Comparison of ENCODE assay signal across 31 cellular contexts in the genomic region with DNA sequence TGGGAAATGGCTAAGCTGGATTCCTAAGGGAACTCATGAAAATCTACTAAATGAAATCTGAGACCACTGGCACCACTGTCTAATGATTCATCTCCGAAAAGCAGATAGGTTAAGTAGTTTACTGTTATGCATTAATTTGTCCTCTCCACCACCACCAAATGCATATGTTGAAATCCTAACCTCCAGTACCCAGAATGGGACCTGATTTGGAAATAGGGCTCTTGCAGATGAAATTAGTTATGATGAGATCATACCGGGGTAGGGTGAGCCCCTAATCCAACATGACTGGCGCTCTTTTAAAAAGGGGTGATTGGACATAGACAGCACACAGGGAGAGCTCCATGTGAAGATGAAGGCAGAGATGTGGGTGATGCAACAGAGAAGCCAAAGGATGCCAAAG.
"Had no signal": no experiment of that assay in that cellular context is flagged by ENCODE, and none has a peak within 500 bp of the region (broad histone marks: within the 10 kb centered on the region; RNA-seq: fewer than 3 reads in every experiment).

No MANE protein-coding gene starts in this region.

- H3K36me3 ChIP-seq: esophagus muscularis mucosa, pancreas, prostate gland, sigmoid colon, tibial nerve had no signal

- H3K27ac ChIP-seq: esophagus muscularis mucosa, pancreas, prostate gland, sigmoid colon, tibial nerve had no signal

- H3K36me3 Mint-ChIP-seq: activated CD4-positive, alpha-beta memory T cell treated with anti-CD3 and anti-CD28 coated beads for 36 hours; activated naive CD8-positive, alpha-beta T cell treated with anti-CD3 and anti-CD28 coated beads, Interleukin-2, amount 10 ng/mL, durations not matched to agents 7 days and 5 days; immature natural killer cell; naive thymus-derived CD8-positive, alpha-beta T cell had no signal

- H3K27ac Mint-ChIP-seq: activated CD4-positive, alpha-beta memory T cell treated with anti-CD3 and anti-CD28 coated beads for 36 hours; activated CD4-positive, alpha-beta T cell treated with anti-CD3 and anti-CD28 coated beads, Interleukin-2, amount 10 ng/mL, durations not matched to agents 24 days and 14 days; activated naive CD4-positive, alpha-beta T cell treated with anti-CD3 and anti-CD28 coated beads for 36 hours; activated naive CD8-positive, alpha-beta T cell treated with anti-CD3 and anti-CD28 coated beads, Interleukin-2, amount 10 ng/mL, durations not matched to agents 7 days and 5 days; activated T-helper 1 cell treated with anti-CD3 and anti-CD28 coated beads, Interleukin-12 subunit alpha, Interleukin-12 subunit beta, Interleukin-2, Interleukin-4 antibody, amounts not matched to agents 30 ng/mL and 10 ng/mL and 1 ng/mL, durations not matched to agents 14 hours and 24 hours and 36 hours; dendritic cell treated with granulocyte-macrophage colony-stimulating factor and Interleukin-4, amounts not matched to agents 40 ng/mL and 50 ng/mL, for 4 days; endodermal cell; immature natural killer cell; naive thymus-derived CD8-positive, alpha-beta T cell; T-helper 17 cell had no signal

- DNase-seq: activated CD4-positive, alpha-beta memory T cell treated with anti-CD3 and anti-CD28 coated beads for 36 hours; activated CD4-positive, alpha-beta T cell treated with anti-CD3 and anti-CD28 coated beads, Interleukin-2, amount 10 ng/mL, durations not matched to agents 24 days and 14 days; activated CD4-positive, CD25-positive, alpha-beta regulatory T cell treated with anti-CD3 and anti-CD28 coated beads, Interleukin-2, amount 50 U/mL, for 72 hours; activated CD8-positive, alpha-beta memory T cell treated with anti-CD3 and anti-CD28 coated beads, Interleukin-2, amount 50 U/mL, for 4 hours; activated effector memory CD4-positive, alpha-beta T cell treated with anti-CD3 and anti-CD28 coated beads, Interleukin-2, amount 50 U/mL, for 16 hours; activated naive CD4-positive, alpha-beta T cell treated with anti-CD3 and anti-CD28 coated beads for 36 hours; activated naive CD8-positive, alpha-beta T cell treated with anti-CD3 and anti-CD28 coated beads, Interleukin-2, amount 10 ng/mL, durations not matched to agents 7 days and 5 days; activated T-cell treated with anti-CD3 and anti-CD28 coated beads, Interleukin-2, amount 50 U/mL, for 1 hour; amygdala; endodermal cell; head of caudate nucleus; hippocampal formation; immature natural killer cell; naive thymus-derived CD8-positive, alpha-beta T cell; nucleus accumbens; pancreas; retina; sigmoid colon; stimulated activated CD4-positive, alpha-beta T cell treated with anti-CD3 and anti-CD28 coated beads, Interleukin-1b, Interleukin-23, amount 100 ng/mL, for 48 hours; stimulated activated CD4-positive, alpha-beta T cell treated with anti-CD3 and anti-CD28 coated beads, Interleukin-4, amount 100 ng/mL, for 4 hours; stimulated activated naive CD4-positive, alpha-beta T cell; T-helper 17 cell; T1000 had no signal

- H3K4me1 ChIP-seq: pancreas, prostate gland, tibial nerve had no signal

- ATAC-seq: naive thymus-derived CD8-positive, alpha-beta T cell; pancreas; T-helper 17 cell had no signal

- H3K9me3 ChIP-seq: esophagus muscularis mucosa, pancreas, prostate gland, sigmoid colon, tibial nerve had no signal

- H3K4me3 Mint-ChIP-seq: activated CD4-positive, alpha-beta memory T cell treated with anti-CD3 and anti-CD28 coated beads for 36 hours; activated CD4-positive, alpha-beta T cell treated with anti-CD3 and anti-CD28 coated beads, Interleukin-2, amount 10 ng/mL, durations not matched to agents 24 days and 14 days; activated naive CD4-positive, alpha-beta T cell treated with anti-CD3 and anti-CD28 coated beads for 36 hours; activated naive CD8-positive, alpha-beta T cell treated with anti-CD3 and anti-CD28 coated beads, Interleukin-2, amount 10 ng/mL, durations not matched to agents 7 days and 5 days; activated T-helper 1 cell treated with anti-CD3 and anti-CD28 coated beads, Interleukin-12 subunit alpha, Interleukin-12 subunit beta, Interleukin-2, Interleukin-4 antibody, amounts not matched to agents 30 ng/mL and 10 ng/mL and 1 ng/mL, durations not matched to agents 14 hours and 24 hours and 36 hours; central memory CD8-positive, alpha-beta T cell; dendritic cell treated with granulocyte-macrophage colony-stimulating factor and Interleukin-4, amounts not matched to agents 40 ng/mL and 50 ng/mL, for 4 days; endodermal cell; immature natural killer cell; naive thymus-derived CD8-positive, alpha-beta T cell; neural crest cell; T-helper 17 cell had no signal

- H3K4me2 ChIP-seq: smooth muscle cell had no signal

- H3K4me1 Mint-ChIP-seq: activated CD4-positive, alpha-beta T cell treated with anti-CD3 and anti-CD28 coated beads, Interleukin-2, amount 10 ng/mL, durations not matched to agents 24 days and 14 days; activated naive CD8-positive, alpha-beta T cell treated with anti-CD3 and anti-CD28 coated beads, Interleukin-2, amount 10 ng/mL, durations not matched to agents 7 days and 5 days; central memory CD8-positive, alpha-beta T cell; immature natural killer cell; naive thymus-derived CD8-positive, alpha-beta T cell; neural crest cell; T-helper 17 cell had no signal

- H3K27me3 ChIP-seq: esophagus muscularis mucosa, pancreas, sigmoid colon, tibial nerve had no signal

- H3K4me3 ChIP-seq: esophagus muscularis mucosa, pancreas, prostate gland, sigmoid colon, smooth muscle cell, tibial nerve had no signal

- H3K27me3 Mint-ChIP-seq: activated CD4-positive, alpha-beta memory T cell treated with anti-CD3 and anti-CD28 coated beads for 36 hours; activated CD4-positive, alpha-beta T cell treated with anti-CD3 and anti-CD28 coated beads, Interleukin-2, amount 10 ng/mL, durations not matched to agents 24 days and 14 days; central memory CD8-positive, alpha-beta T cell; dendritic cell treated with granulocyte-macrophage colony-stimulating factor and Interleukin-4, amounts not matched to agents 40 ng/mL and 50 ng/mL, for 4 days; T-helper 17 cell had no signal

- H3K9me3 Mint-ChIP-seq: activated CD4-positive, alpha-beta memory T cell treated with anti-CD3 and anti-CD28 coated beads for 36 hours; activated CD4-positive, alpha-beta T cell treated with anti-CD3 and anti-CD28 coated beads, Interleukin-2, amount 10 ng/mL, durations not matched to agents 24 days and 14 days; activated naive CD4-positive, alpha-beta T cell treated with anti-CD3 and anti-CD28 coated beads for 36 hours; activated naive CD8-positive, alpha-beta T cell treated with anti-CD3 and anti-CD28 coated beads, Interleukin-2, amount 10 ng/mL, durations not matched to agents 7 days and 5 days; activated T-helper 1 cell treated with anti-CD3 and anti-CD28 coated beads, Interleukin-12 subunit alpha, Interleukin-12 subunit beta, Interleukin-2, Interleukin-4 antibody, amounts not matched to agents 30 ng/mL and 10 ng/mL and 1 ng/mL, durations not matched to agents 14 hours and 24 hours and 36 hours; dendritic cell treated with granulocyte-macrophage colony-stimulating factor and Interleukin-4, amounts not matched to agents 40 ng/mL and 50 ng/mL, for 4 days had no signal
